Comparison of ENCODE assay signal across 25 cellular contexts in genomic region chr2:153487993-153488562, GRCh38. TPM values are rescaled to one million over a fixed set of nuclear protein-coding genes. Genes with fewer than 3 reads are reported as not detected.
A peak's percentile ranks its signal among the peaks of the same experiment; 100 is the strongest.
DNase-seq lines count a peak whose midpoint lies in the region; ATAC-seq and TF ChIP-seq lines count a peak whose summit lies in the region.
"Had no signal": no experiment of that assay in that cellular context is flagged by ENCODE, and none has a peak within 500 bp of the region (broad histone marks: within the 10 kb centered on the region; RNA-seq: fewer than 3 reads in every experiment).

No MANE protein-coding gene starts in this region.

- no peaks in the 10 kb centered on the region for H3K36me3 Mint-ChIP-seq in neural crest cell (ENCODE audit: low read depth)
- H3K36me3 Mint-ChIP-seq: memory B cell had no signal

- H3K27ac Mint-ChIP-seq in neural crest cell (ENCODE audit: unreplicated experiment): peak overlapping the region; percentile 38
- H3K27ac Mint-ChIP-seq: activated CD4-positive, alpha-beta T cell treated with anti-CD3 and anti-CD28 coated beads, Interleukin-2, amount 10 ng/mL, durations not matched to agents 7 days and 5 days; activated T-helper 1 cell treated with anti-CD3 and anti-CD28 coated beads, Interleukin-12 subunit alpha, Interleukin-12 subunit beta, Interleukin-2, Interleukin-4 antibody, amounts not matched to agents 30 ng/mL and 10 ng/mL and 1 ng/mL, durations not matched to agents 14 hours and 24 hours and 36 hours; memory B cell had no signal

- peak overlapping the region; percentile 50 for H3K4me3 Mint-ChIP-seq in neural crest cell
- H3K4me3 Mint-ChIP-seq: activated CD4-positive, alpha-beta T cell treated with anti-CD3 and anti-CD28 coated beads, Interleukin-2, amount 10 ng/mL, durations not matched to agents 7 days and 5 days; activated T-helper 1 cell treated with anti-CD3 and anti-CD28 coated beads, Interleukin-12 subunit alpha, Interleukin-12 subunit beta, Interleukin-2, Interleukin-4 antibody, amounts not matched to agents 30 ng/mL and 10 ng/mL and 1 ng/mL, durations not matched to agents 14 hours and 24 hours and 36 hours; memory B cell had no signal

- in situ Hi-C loops in G401 (cut with HindIII; ENCODE audit: low sequenced_read_pairs): no loop called here

- peak; percentile 61 for ATAC-seq in GM19463 (IDR thresholded peaks at IDR 0.05; ENCODE audit: unreplicated experiment)
- no peak for ATAC-seq in HG02840 (IDR thresholded peaks at IDR 0.05; ENCODE audit: low FRiP score, unreplicated experiment)
- ATAC-seq: SK-N-SH treated with all-trans-retinoic acid at 6 μM for 48 hours had no signal

- TF ChIP-seq CTCF in neural crest cell (conservative IDR thresholded peaks at IDR 0.05): no peak

- peaks cover 28% of the 10 kb centered on the region for H3K4me1 Mint-ChIP-seq in neural crest cell
- H3K4me1 Mint-ChIP-seq: activated CD4-positive, alpha-beta T cell treated with anti-CD3 and anti-CD28 coated beads, Interleukin-2, amount 10 ng/mL, durations not matched to agents 7 days and 5 days had no signal

- H3K9me3 Mint-ChIP-seq in neural crest cell: no peaks in the 10 kb centered on the region
- H3K9me3 Mint-ChIP-seq: activated CD4-positive, alpha-beta T cell treated with anti-CD3 and anti-CD28 coated beads, Interleukin-2, amount 10 ng/mL, durations not matched to agents 7 days and 5 days; activated T-helper 1 cell treated with anti-CD3 and anti-CD28 coated beads, Interleukin-12 subunit alpha, Interleukin-12 subunit beta, Interleukin-2, Interleukin-4 antibody, amounts not matched to agents 30 ng/mL and 10 ng/mL and 1 ng/mL, durations not matched to agents 14 hours and 24 hours and 36 hours; memory B cell had no signal

- DNase-seq in G401 (ENCODE audit: low spot score): peak; percentile 8
- peak; percentile 7 for DNase-seq in UCSD-AML1 (lab: John Stamatoyannopoulos, UW; ENCODE audit: unreplicated experiment)
- no peak for DNase-seq in neural crest cell (ENCODE audit: low read depth, low spot score)
- DNase-seq in HCEC 1CT: no peak
- DNase-seq in NK-92 (lab: John Stamatoyannopoulos, UW; ENCODE audit: unreplicated experiment): no peak
- DNase-seq in hepatic stellate cell (ENCODE audit: low spot score): no peak
- DNase-seq: activated CD4-positive, alpha-beta T cell treated with anti-CD3 and anti-CD28 coated beads, Interleukin-2, amount 10 ng/mL, durations not matched to agents 7 days and 5 days; activated naive CD4-positive, alpha-beta T cell treated with anti-CD3 and anti-CD28 coated beads, Interleukin-2, amount 50 U/mL, for 16 hours; aorta; central memory CD4-positive, alpha-beta T cell; DMS79 treated with DMSO at 0.1 percent for 48 hours; NCI-H1092 treated with DMSO at 0.1 percent for 48 hours; NCI-H1930; occipital lobe; stimulated activated CD4-positive, alpha-beta T cell treated with anti-CD3 and anti-CD28 coated beads, Interleukin-4, amount 100 ng/mL, for 1 hour; stimulated activated naive CD4-positive, alpha-beta T cell had no signal

- no peaks in the 10 kb centered on the region for H3K27me3 Mint-ChIP-seq in neural crest cell (ENCODE audit: low read depth)
- H3K27me3 Mint-ChIP-seq: activated CD4-positive, alpha-beta T cell treated with anti-CD3 and anti-CD28 coated beads, Interleukin-2, amount 10 ng/mL, durations not matched to agents 7 days and 5 days had no signal

RNA-seq across cellular contexts. Expression of gene RPRM, which starts 9.5 kb away (rescaled TPM):
- 76.1 and 102 TPM in 2 replicates for total RNA-seq in G401 (2014; rRNA removed; shearing (Covaris generic))
- 4.5 and 4.9 TPM in 2 replicates for total RNA-seq in neural crest cell
- total RNA-seq: activated CD4-positive, alpha-beta T cell treated with anti-CD3 and anti-CD28 coated beads, Interleukin-2, amount 10 ng/mL, durations not matched to agents 7 days and 5 days; activated T-helper 1 cell treated with anti-CD3 and anti-CD28 coated beads, Interleukin-12 subunit alpha, Interleukin-12 subunit beta, Interleukin-2, Interleukin-4 antibody, amounts not matched to agents 30 ng/mL and 10 ng/mL and 1 ng/mL, durations not matched to agents 14 hours and 24 hours and 36 hours; dermis microvascular lymphatic vessel endothelial cell; GM23248; myocyte; T-helper 2 cell treated with Interferon-gamma antibody and Interleukin-4, amounts not matched to agents 100 ng/mL and 5 ng/mL, for 36 hours had no signal

Comparison
In these comparisons a context has a peak if more than half of its experiments do, and no peak if none do; other contexts are left out.
1. DNase-seq: peak in G401 (single experiment) and UCSD-AML1 (single experiment); none in neural crest cell (single experiment), HCEC 1CT (single experiment), NK-92 (single experiment) and hepatic stellate cell (single experiment).
2. RNA of gene RPRM, which starts 9.5 kb away (total RNA-seq): 76.1 to 102 TPM in G401; 4.5 to 4.9 TPM in neural crest cell; every median in the first group is over 10 times any median in the second.